In the genomic region with DNA sequence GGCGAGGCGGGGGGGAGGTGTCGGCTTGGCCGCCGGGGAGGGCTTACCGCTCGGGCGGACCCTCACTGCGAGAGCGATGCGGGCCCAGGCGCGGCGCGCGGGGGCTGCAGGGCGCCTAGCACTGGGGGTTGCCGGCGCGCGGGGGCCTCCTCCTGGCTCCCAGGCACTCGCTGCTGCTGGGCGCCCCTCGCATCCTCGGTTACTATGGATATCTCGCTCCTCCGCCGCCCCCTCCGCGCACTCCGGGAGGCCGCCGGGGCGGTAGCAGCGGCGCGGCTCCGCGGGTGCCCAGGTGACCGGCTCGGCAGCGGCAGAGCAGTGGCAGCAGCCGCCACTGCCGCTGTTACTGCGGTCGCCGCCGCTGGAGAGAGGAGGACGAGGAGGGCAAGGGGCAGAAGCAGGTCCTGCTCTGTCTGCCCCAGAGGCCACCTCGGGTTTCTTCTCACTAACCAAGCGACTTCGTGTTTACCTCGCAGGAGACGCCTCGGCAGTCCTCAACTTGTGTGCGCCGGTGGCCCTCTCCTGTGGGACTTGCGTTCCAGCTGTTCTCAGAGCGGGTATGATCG, we compare ENCODE assay signal across 10 cellular contexts.
DNase-seq lines count a peak whose midpoint lies in the region; ATAC-seq, FAIRE-seq and TF ChIP-seq lines count a peak whose summit lies in the region.
"Had no signal": no experiment of that assay in that cellular context is flagged by ENCODE, and none has a peak within 500 bp of the region (broad histone marks: within the 10 kb centered on the region; RNA-seq: fewer than 3 reads in every experiment).

No MANE protein-coding gene starts in this region.

- no peaks in the 10 kb centered on the region for H3K9me3 ChIP-seq in RWPE2 (ENCODE audit: severe bottlenecking)
- H3K9me3 ChIP-seq in iPS-18a (ENCODE audit: control insufficient read depth, low read depth, low read length), result no peaks in the 10 kb centered on the region
- no peaks in the 10 kb centered on the region for H3K9me3 ChIP-seq in stomach

- no peak overlapping the region for H3K27ac ChIP-seq in RWPE2 (ENCODE audit: poor library complexity, severe bottlenecking)
- no peak overlapping the region for H3K27ac ChIP-seq in iPS-18a (ENCODE audit: low read length)
- no peak overlapping the region for H3K27ac ChIP-seq in stomach

- no peaks in the 10 kb centered on the region for H3K4me1 ChIP-seq in RWPE2 (ENCODE audit: insufficient read depth, poor library complexity, severe bottlenecking)
- H3K4me1 ChIP-seq in iPS-18a (ENCODE audit: control insufficient read depth, low read depth, low read length), result peaks cover 14% of the 10 kb centered on the region
- H3K4me1 ChIP-seq in stomach, result peaks cover 0 to 24% (median 11%) of the 10 kb centered on the region in 4 donors

- no peak for TF ChIP-seq EP300 in stomach (IDR thresholded peaks at IDR 0.05)

- intact Hi-C loops in stomach (cut with DNase I; ENCODE audit: low total_unique reads), result no loop called here

- TF ChIP-seq CTCF in RWPE2 (IDR thresholded peaks at IDR 0.05; ENCODE audit: poor library complexity, severe bottlenecking) (no peak), stomach (IDR thresholded peaks at IDR 0.05) (no peak)

- TF ChIP-seq POLR2A in stomach (IDR thresholded peaks at IDR 0.05), result no peak

- peak; percentile 45 to 65 for DNase-seq in NCI-H2081 (lab: John Stamatoyannopoulos, UW)
- DNase-seq in NCI-H2081 treated with DMSO at 0.1 percent for 48 hours (lab: John Stamatoyannopoulos, UW), result no peak
- DNase-seq in RWPE2 (ENCODE audit: low spot score), result no peak
- no peak for DNase-seq in stomach
- DNase-seq in RCC 7860 (ENCODE audit: low spot score), result no peak
- DNase-seq in SKM-1 treated with dmso at 0.1 percent for 144 hours (lab: John Stamatoyannopoulos, UW; ENCODE audit: unreplicated experiment), result no peak
- DNase-seq: activated CD4-positive, alpha-beta T cell treated with anti-CD3 and anti-CD28 coated beads for 4 hours; stimulated activated CD8-positive, alpha-beta memory T cell treated with anti-CD3 and anti-CD28 coated beads, Interleukin-4, amount 100 ng/mL, for 48 hours had no signal

- 1 to 4% (median 3%) methylated on average over 19 to 60 of the region's 60 CpGs for WGBS in stomach, 5 donors

- H3K36me3 ChIP-seq in RWPE2 (ENCODE audit: low read depth) (no peaks in the 10 kb centered on the region), iPS-18a (ENCODE audit: control insufficient read depth, low read depth, low read length) (no peaks in the 10 kb centered on the region), stomach (no peaks in the 10 kb centered on the region)

- no peak for FAIRE-seq in RCC 7860 (lab: Jason Lieb, UNC)

- ATAC-seq in RWPE2 (ENCODE audit: low read depth), result peak; percentile 31; the same call in 2 of the 3 replicates
- no peak for ATAC-seq in HG02588 (IDR thresholded peaks at IDR 0.05; ENCODE audit: unreplicated experiment)

- H3K9ac ChIP-seq in iPS-18a (ENCODE audit: low read length), result no peak overlapping the region

- H3K4me3 ChIP-seq in RWPE2 (ENCODE audit: severe bottlenecking) (no peak overlapping the region), iPS-18a (ENCODE audit: low read length) (peak overlapping the region; percentile 52), stomach (peak overlapping the region; percentile 31 to 50 (median 38))

- H3K27me3 ChIP-seq in RWPE2 (ENCODE audit: insufficient read depth, poor library complexity, severe bottlenecking) (peaks cover 74% of the 10 kb centered on the region), iPS-18a (ENCODE audit: control insufficient read depth, insufficient read depth, low read length) (peaks cover 73% of the 10 kb centered on the region), stomach (peaks cover 6 to 69% (median 40%) of the 10 kb centered on the region in 3 donors)

Comparison
In these comparisons a context has a peak if more than half of its experiments do, and no peak if none do; other contexts are left out.
1. DNase-seq: peak in NCI-H2081 (2 of 2); none in NCI-H2081 treated with DMSO at 0.1 percent for 48 hours (single experiment), RWPE2 (single experiment), stomach (single experiment), RCC 7860 (single experiment) and SKM-1 treated with dmso at 0.1 percent for 144 hours (single experiment).